19 cellular contexts compared by ENCODE assay signal in genomic region chr10:62503871-62504270, GRCh38.
A peak's percentile ranks its signal among the peaks of the same experiment; 100 is the strongest.
DNase-seq lines count a peak whose midpoint lies in the region; ATAC-seq, FAIRE-seq and TF ChIP-seq lines count a peak whose summit lies in the region.
"Had no signal": no experiment of that assay in that cellular context is flagged by ENCODE, and none has a peak within 500 bp of the region (broad histone marks: within the 10 kb centered on the region; RNA-seq: fewer than 3 reads in every experiment).

No MANE protein-coding gene starts in this region.

- no peak for TF ChIP-seq RAD21 in HepG2 (CRISPR knock-in tag; IDR thresholded peaks at IDR 0.05)

- no peaks in the 10 kb centered on the region for H3K9me3 ChIP-seq in fibroblast of lung (ENCODE audit: control insufficient read depth, insufficient read depth, low read depth, low read length)
- H3K9me3 ChIP-seq in HepG2 (ENCODE audit: low read length), result no peaks in the 10 kb centered on the region
- H3K9me3 ChIP-seq: HAP-1, MG63 had no signal

- H3K4me3 Mint-ChIP-seq in GM23338, result peak overlapping the region; percentile 44; the same call in 2 of the 3 replicates

- no peaks in the 10 kb centered on the region for H4K20me1 ChIP-seq in GM23338 (replicated peaks; ENCODE audit: insufficient read depth)
- no peaks in the 10 kb centered on the region for H4K20me1 ChIP-seq in fibroblast of lung (ENCODE audit: control insufficient read depth, extremely low read depth, insufficient read depth, low read length)
- H4K20me1 ChIP-seq in HepG2 (ENCODE audit: insufficient read depth, low read length), result no peaks in the 10 kb centered on the region
- H4K20me1 ChIP-seq: BLaER1 treated with 17β-estradiol and CSF1 and Interleukin-3, amounts not matched to agents 10 nM and 100 nM had no signal

- CTCF ChIA-PET in HepG2 (lab: Yijun Ruan, JAX; ENCODE audit: low intra/inter-chr PET ratio, low total read pairs), result no interaction called here

- peak overlapping the region; percentile 24 for H3K4me3 ChIP-seq in GM23338
- no peak overlapping the region for H3K4me3 ChIP-seq in LNCaP clone FGC (ENCODE audit: low read depth, low read length)
- no peak overlapping the region for H3K4me3 ChIP-seq in fibroblast of lung (replicated peaks in 1 of 4; ENCODE audit: control extremely low read depth in 1 of 4, insufficient read depth in 1 of 4, low read depth in 3 of 4, low read length in 4 of 4)
- H3K4me3 ChIP-seq in mesendoderm (ENCODE audit: low read length), result no peak overlapping the region
- H3K4me3 ChIP-seq in HepG2 (replicated peaks in 1 of 3; ENCODE audit: insufficient read depth in 1 of 3, low read depth in 2 of 3, low read length in 3 of 3), result no peak overlapping the region
- H3K4me3 ChIP-seq: BLaER1 treated with 17β-estradiol and CSF1 and Interleukin-3, amounts not matched to agents 10 nM and 100 nM; HAP-1; MG63; SK-N-MC had no signal

- intact Hi-C loops in HepG2 (cut with micrococcal nuclease; ENCODE audit: unreplicated experiment), result no loop called here

- no peak overlapping the region for H3K23ac ChIP-seq in mesendoderm (ENCODE audit: low read length)

- no peak overlapping the region for H2BK15ac ChIP-seq in mesendoderm (replicated peaks; ENCODE audit: low read depth)

- no peak overlapping the region for H2BK120ac ChIP-seq in mesendoderm (ENCODE audit: low read depth, low read length)

- TF ChIP-seq CTCF in GM23338 (conservative IDR thresholded peaks at IDR 0.05; ENCODE audit: low read depth in 2 of 2) (no peak), LNCaP clone FGC (IDR thresholded peaks at IDR 0.05; ENCODE audit: control insufficient read depth, extremely low read depth, insufficient read depth) (no peak), fibroblast of lung (conservative IDR thresholded peaks at IDR 0.05 in 1 of 2, IDR thresholded peaks at IDR 0.05 in 1 of 2; ENCODE audit: low read depth in 1 of 2, low read length in 2 of 2) (no peak), HepG2 (CRISPR knock-in tag; IDR thresholded peaks at IDR 0.05) (no peak)

- H3K4me1 Mint-ChIP-seq in GM23338, result peaks cover 49% of the 10 kb centered on the region

- no peaks in the 10 kb centered on the region for H3K79me1 ChIP-seq in mesendoderm (ENCODE audit: low read length)

- POLR2A ChIA-PET in HepG2 (lab: Yijun Ruan, JAX), result no interaction called here

- H3K27ac Mint-ChIP-seq in GM23338, result peak overlapping the region; percentile 76; the same call in 1 of the 2 replicates

- no peak overlapping the region for H2BK5ac ChIP-seq in mesendoderm (ENCODE audit: low read length)

- H3K27me3 ChIP-seq in GM23338 (ENCODE audit: insufficient read depth), result no peaks in the 10 kb centered on the region
- peaks cover 4% of the 10 kb centered on the region for H3K27me3 ChIP-seq in fibroblast of lung (ENCODE audit: control insufficient read depth, insufficient read depth, low read length)
- no peaks in the 10 kb centered on the region for H3K27me3 ChIP-seq in mesendoderm (ENCODE audit: insufficient read depth, low read length, poor library complexity)
- no peaks in the 10 kb centered on the region; a peak in 1 of 5 replicates for H3K27me3 ChIP-seq in HepG2 (ENCODE audit: control insufficient read depth in 1 of 2, insufficient read depth in 2 of 2, low read length in 2 of 2)
- H3K27me3 ChIP-seq: BLaER1 treated with 17β-estradiol and CSF1 and Interleukin-3, amounts not matched to agents 10 nM and 100 nM; MG63 had no signal

- H3K9me2 ChIP-seq in GM23338 (ENCODE audit: insufficient read depth), result peaks cover 10% of the 10 kb centered on the region

- H3K4me1 ChIP-seq in GM23338 (ENCODE audit: insufficient read depth) (peaks cover 48% of the 10 kb centered on the region), fibroblast of lung (ENCODE audit: control insufficient read depth, extremely low read depth, insufficient read depth, low read length) (no peaks in the 10 kb centered on the region), mesendoderm (ENCODE audit: control insufficient read depth, low read depth, low read length) (peaks cover 2% of the 10 kb centered on the region), HepG2 (ENCODE audit: insufficient read depth, low read length) (no peaks in the 10 kb centered on the region)
- H3K4me1 ChIP-seq: HAP-1 had no signal

- no peak overlapping the region for H3K56ac ChIP-seq in mesendoderm (ENCODE audit: low read length)

- TF ChIP-seq EP300 in HepG2 (IDR thresholded peaks at IDR 0.05; ENCODE audit: low read depth in 2 of 2, low read length in 2 of 2) (no peak), HepG2 (CRISPR knock-in tag; IDR thresholded peaks at IDR 0.05; ENCODE audit: borderline replicate concordance) (no peak)

- H3K9ac ChIP-seq in fibroblast of lung (ENCODE audit: insufficient read depth, low read length) (no peak overlapping the region), mesendoderm (ENCODE audit: low read length) (no peak overlapping the region), HepG2 (ENCODE audit: insufficient read depth, low read depth, low read length) (no peak overlapping the region)
- H3K9ac ChIP-seq: BLaER1 treated with 17β-estradiol and CSF1 and Interleukin-3, amounts not matched to agents 10 nM and 100 nM had no signal

- no peak overlapping the region for H2AK5ac ChIP-seq in mesendoderm (ENCODE audit: low read length)

- no TSS peak for BruUV-seq in HepG2 (replicated peaks; lab: Mats Ljungman, UMichigan)

- no peaks in the 10 kb centered on the region for H3F3A ChIP-seq in GM23338 (replicated peaks; ENCODE audit: low read depth)

- H3K79me2 ChIP-seq in GM23338 (replicated peaks; ENCODE audit: insufficient read depth), result no peaks in the 10 kb centered on the region
- no peaks in the 10 kb centered on the region for H3K79me2 ChIP-seq in fibroblast of lung (ENCODE audit: control insufficient read depth, insufficient read depth, low read length)
- H3K79me2 ChIP-seq in mesendoderm (ENCODE audit: control insufficient read depth, insufficient read depth, low read length), result no peaks in the 10 kb centered on the region
- no peaks in the 10 kb centered on the region for H3K79me2 ChIP-seq in HepG2 (ENCODE audit: insufficient read depth, low read length)

- no peaks in the 10 kb centered on the region for H3K36me3 Mint-ChIP-seq in GM23338 (ENCODE audit: low read depth)

- no peak overlapping the region for H4K8ac ChIP-seq in mesendoderm (ENCODE audit: low read depth, low read length)

- DNase-seq in GM23338 (ENCODE audit: low spot score) (peak; percentile 25), LNCaP clone FGC (ENCODE audit: low read depth) (peak; percentile 13), fibroblast of lung (ENCODE audit: low read depth in 2 of 2) (peak; percentile 6 to 34), mesendoderm (peak; percentile 42), HepG2 (ENCODE audit: low spot score) (no peak), COR-L47 (lab: John Stamatoyannopoulos, UW) (no peak)
- DNase-seq: MG63, NCI-H1092 treated with DMSO at 0.1 percent for 48 hours, NCI-H146, NCI-H2029 treated with DMSO at 0.1 percent for 48 hours, NCI-H2171, NCI-H446, NCI-H69, SHP77 had no signal

- H3K4me2 ChIP-seq in GM23338 (peak overlapping the region; percentile 58), fibroblast of lung (ENCODE audit: extremely low read depth, insufficient read depth, low read length) (no peak overlapping the region), mesendoderm (ENCODE audit: low read length) (no peak overlapping the region), HepG2 (ENCODE audit: low read depth, low read length) (no peak overlapping the region)

- no peak overlapping the region for H4K5ac ChIP-seq in mesendoderm (ENCODE audit: low read length)

- no peak for TF ChIP-seq POLR2A in HepG2 (IDR thresholded peaks at IDR 0.05; ENCODE audit: insufficient read depth in 1 of 2, low read depth in 2 of 2, low read length in 2 of 2)

- in situ Hi-C loops in HepG2 (cut with HindIII; ENCODE audit: extremely low pct_ligation_motif_present, low pct_unique_long_range_greater_than_20kb), result no loop called here

- WGBS in mesendoderm (ENCODE audit: extremely low coverage, insufficient coverage, low lambda C conversion rate), result no CpG with 5 or more reads among the region's 2 CpGs
- WGBS in HepG2 (ENCODE audit: low lambda C conversion rate), result 38% methylated on average over 2 of the region's 2 CpGs

- H3K27ac ChIP-seq in GM23338 (ENCODE audit: low read depth) (peak overlapping the region; percentile 74; the same call in 1 of the 2 replicates), fibroblast of lung (ENCODE audit: insufficient read depth, low read length) (no peak overlapping the region), mesendoderm (ENCODE audit: low read depth, low read length) (no peak overlapping the region), HepG2 (ENCODE audit: extremely low read length, insufficient read depth, low read length) (no peak overlapping the region)
- H3K27ac ChIP-seq: SK-N-MC had no signal

- H3K27me3 Mint-ChIP-seq in GM23338 (ENCODE audit: insufficient read depth, low read depth, poor library complexity), result peaks cover 2% of the 10 kb centered on the region

- H3K9me3 Mint-ChIP-seq in GM23338, result no peaks in the 10 kb centered on the region

- no peak overlapping the region for H3K18ac ChIP-seq in mesendoderm (ENCODE audit: low read length)

- no peak for FAIRE-seq in HepG2 (lab: Jason Lieb, UNC)
- FAIRE-seq: GM12891 had no signal

- ATAC-seq in GM23338 (no peak), HepG2 (no peak), HG02840 (IDR thresholded peaks at IDR 0.05; ENCODE audit: low FRiP score, unreplicated experiment) (no peak)

- H3K36me3 ChIP-seq in GM23338 (ENCODE audit: insufficient read depth) (no peaks in the 10 kb centered on the region), fibroblast of lung (ENCODE audit: control insufficient read depth, insufficient read depth, low read length) (no peaks in the 10 kb centered on the region), mesendoderm (ENCODE audit: control insufficient read depth, insufficient read depth, low read length) (no peaks in the 10 kb centered on the region), HepG2 (replicated peaks in 1 of 2; ENCODE audit: control insufficient read depth in 1 of 2, insufficient read depth in 2 of 2, low read length in 2 of 2) (no peaks in the 10 kb centered on the region)
- H3K36me3 ChIP-seq: BLaER1 treated with 17β-estradiol and CSF1 and Interleukin-3, amounts not matched to agents 10 nM and 100 nM; HAP-1; MG63 had no signal

- no peak overlapping the region for H3K4ac ChIP-seq in mesendoderm (ENCODE audit: low read depth, low read length)

- H2AFZ ChIP-seq in GM23338 (no peak overlapping the region), fibroblast of lung (ENCODE audit: low read length) (no peak overlapping the region), HepG2 (ENCODE audit: low read length) (no peak overlapping the region)

TF ChIP-seq in HepG2, 621 proteins besides CTCF, POLR2A, EP300 and RAD21:
- TF ChIP-seq ZNF225 (CRISPR knock-in tag; IDR thresholded peaks at IDR 0.05), result no peak

Comparison
In these comparisons a context has a peak if more than half of its experiments do, and no peak if none do; other contexts are left out.
1. DNase-seq: peak in GM23338 (single experiment), LNCaP clone FGC (single experiment), fibroblast of lung (2 of 2) and mesendoderm (single experiment); none in HepG2 (single experiment) and COR-L47 (single experiment).